ENCODE assay signal across 8 cellular contexts in genomic region chr2:56130463-56131070, GRCh38. TPM values are rescaled to one million over a fixed set of nuclear protein-coding genes. Genes with fewer than 3 reads are reported as not detected.
DNase-seq lines count a peak whose midpoint lies in the region; ATAC-seq and TF ChIP-seq lines count a peak whose summit lies in the region.

No MANE protein-coding gene starts in this region.

- DNase-seq in GM06990 (ENCODE audit: extremely low read depth, insufficient read length) (no peak), Karpas-422 (peak; percentile 68), left ventricle myocardium superior (no peak), tibial artery (no peak), T-cell (no peak)

- H3K27ac ChIP-seq in Karpas-422 (ENCODE audit: low read length) (no peak overlapping the region), SU-DHL-6 (ENCODE audit: low read depth, low read length) (no peak overlapping the region), tibial artery (no peak overlapping the region)

- H3K9me3 ChIP-seq in Karpas-422 (ENCODE audit: low read length): no peaks in the 10 kb centered on the region
- H3K9me3 ChIP-seq in SU-DHL-6 (ENCODE audit: insufficient read depth, low read length): no peaks in the 10 kb centered on the region
- no peaks in the 10 kb centered on the region for H3K9me3 ChIP-seq in tibial artery

- H3K36me3 ChIP-seq in GM06990 (ENCODE audit: control insufficient read depth, insufficient read depth, low read length) (no peaks in the 10 kb centered on the region), Karpas-422 (ENCODE audit: insufficient read depth, low read length) (no peaks in the 10 kb centered on the region), SU-DHL-6 (ENCODE audit: low read length) (no peaks in the 10 kb centered on the region), tibial artery (no peaks in the 10 kb centered on the region)

- no peaks in the 10 kb centered on the region for H3K9me3 Mint-ChIP-seq in T-cell

- intact Hi-C loops in left ventricle myocardium superior (cut with micrococcal nuclease) (no loop called here), tibial artery (cut with DNase I; ENCODE audit: low total_unique reads) (loop anchor here (5.0 kb wide), 1 partner anchor 413 kb away; no protein-coding TSS in a partner anchor)

- H3K4me2 ChIP-seq in Karpas-422 (ENCODE audit: low read depth, low read length, poor library complexity, severe bottlenecking) (no peak overlapping the region), SU-DHL-6 (ENCODE audit: low read depth, low read length, poor library complexity, severe bottlenecking) (no peak overlapping the region)

- no peaks in the 10 kb centered on the region; the same call in 1 of the 2 replicates for H3K27me3 ChIP-seq in GM06990 (replicated peaks; ENCODE audit: control insufficient read depth, insufficient read depth, low read length)
- no peaks in the 10 kb centered on the region for H3K27me3 ChIP-seq in Karpas-422 (ENCODE audit: low read length)
- H3K27me3 ChIP-seq in SU-DHL-6 (ENCODE audit: low read length): no peaks in the 10 kb centered on the region
- H3K27me3 ChIP-seq in tibial artery: no peaks in the 10 kb centered on the region

- H3K4me1 Mint-ChIP-seq in T-cell: no peaks in the 10 kb centered on the region

- no peak overlapping the region for H3K27ac Mint-ChIP-seq in T-cell

- H3K4me1 ChIP-seq in Karpas-422 (ENCODE audit: low read length) (no peaks in the 10 kb centered on the region; the same call in 1 of the 2 replicates), tibial artery (no peaks in the 10 kb centered on the region)

- CTCF ChIA-PET in T-cell (lab: Charles Lee): no interaction called here

- no peaks in the 10 kb centered on the region for H3F3A ChIP-seq in SU-DHL-6 (ENCODE audit: insufficient read depth)

- TF ChIP-seq CTCF in GM06990 (IDR thresholded peaks at IDR 0.05; ENCODE audit: insufficient read depth, low read length, poor library complexity, severe bottlenecking) (peak; percentile 64), SU-DHL-6 (IDR thresholded peaks at IDR 0.05; ENCODE audit: insufficient read depth, low read length, poor library complexity, severe bottlenecking) (peak; percentile 38), tibial artery (IDR thresholded peaks at IDR 0.05) (peak; percentile 41 to 43)

- peak; percentile 30 for ATAC-seq in left ventricle myocardium superior
- no peak for ATAC-seq in HG03175 (IDR thresholded peaks at IDR 0.05; ENCODE audit: unreplicated experiment)
- ATAC-seq in GM19035 (IDR thresholded peaks at IDR 0.05; ENCODE audit: unreplicated experiment): no peak
- no peak for ATAC-seq in T-cell (replicated peaks in 1 of 4)

- H3K4me3 ChIP-seq in GM06990 (replicated peaks; ENCODE audit: low read depth, low read length) (no peak overlapping the region), Karpas-422 (ENCODE audit: low read length) (no peak overlapping the region), SU-DHL-6 (ENCODE audit: insufficient read depth, low read length, poor library complexity, severe bottlenecking) (no peak overlapping the region), tibial artery (no peak overlapping the region)

- H3K27me3 Mint-ChIP-seq in T-cell: peaks cover 0 to 7% of the 10 kb centered on the region in 2 donors

- POLR2A ChIA-PET in T-cell (lab: Charles Lee): no interaction called here

- H3K79me2 ChIP-seq in Karpas-422 (ENCODE audit: low read length): no peaks in the 10 kb centered on the region
- no peaks in the 10 kb centered on the region for H3K79me2 ChIP-seq in SU-DHL-6 (ENCODE audit: insufficient read depth, low read length)

- no peak overlapping the region for H3K4me3 Mint-ChIP-seq in T-cell

- H2AFZ ChIP-seq in Karpas-422 (ENCODE audit: low read length) (no peak overlapping the region), SU-DHL-6 (ENCODE audit: low read depth, low read length, severe bottlenecking) (no peak overlapping the region)

- H3K36me3 Mint-ChIP-seq in T-cell: no peaks in the 10 kb centered on the region

- H3K9ac ChIP-seq in Karpas-422 (ENCODE audit: low read length) (no peak overlapping the region), SU-DHL-6 (ENCODE audit: low read length) (no peak overlapping the region)

- H3K9me2 ChIP-seq in Karpas-422 (replicated peaks; ENCODE audit: insufficient read depth, low read length) (no peaks in the 10 kb centered on the region), SU-DHL-6 (replicated peaks; ENCODE audit: insufficient read depth, low read length) (no peaks in the 10 kb centered on the region)

- H4K20me1 ChIP-seq in Karpas-422 (ENCODE audit: insufficient read depth, low read depth, low read length) (no peaks in the 10 kb centered on the region), SU-DHL-6 (ENCODE audit: low read depth, low read length) (no peaks in the 10 kb centered on the region)

RNA-seq across cellular contexts. Expression of gene CCDC85A, which starts 53.2 kb away (rescaled TPM):
- not detected in 2 replicates for total RNA-seq in Karpas-422 (2014; rRNA removed; shearing (Covaris generic); ENCODE audit: low replicate concordance)
- total RNA-seq in left ventricle myocardium superior (5.5 TPM), T-cell (not detected)
